In genomic region chr13:44436589-44437337, GRCh38 we compare ENCODE assay signal across 8 cellular contexts.
DNase-seq lines count a peak whose midpoint lies in the region; ATAC-seq and TF ChIP-seq lines count a peak whose summit lies in the region.

No MANE protein-coding gene starts in this region.

- H3K36me3 Mint-ChIP-seq in endodermal cell (ENCODE audit: low read depth): peaks cover 23% of the 10 kb centered on the region

- intact Hi-C loops in lower lobe of right lung (cut with DNase I): loop anchor here (5.0 to 10.0 kb wide), 2 partner anchors 202 to 384 kb away; no protein-coding TSS in a partner anchor

- H3K27me3 Mint-ChIP-seq in endodermal cell (ENCODE audit: insufficient read depth): no peaks in the 10 kb centered on the region

- H3K9me3 Mint-ChIP-seq in endodermal cell: no peaks in the 10 kb centered on the region

- H3K36me3 ChIP-seq in BJ (ENCODE audit: control insufficient read depth, insufficient read depth, low read length) (peaks cover 8% of the 10 kb centered on the region), endodermal cell (ENCODE audit: control insufficient read depth, insufficient read depth, low read length) (peaks cover 25% of the 10 kb centered on the region), lower lobe of right lung (peaks cover 25% of the 10 kb centered on the region)

- H3K27me3 ChIP-seq in BJ (ENCODE audit: control insufficient read depth, insufficient read depth, low read length): no peaks in the 10 kb centered on the region
- no peaks in the 10 kb centered on the region for H3K27me3 ChIP-seq in endodermal cell (ENCODE audit: control insufficient read depth, insufficient read depth, low read length, poor library complexity, severe bottlenecking)
- no peaks in the 10 kb centered on the region for H3K27me3 ChIP-seq in lower lobe of right lung (ENCODE audit: low read depth)

- DNase-seq in BJ (ENCODE audit: low read depth) (peak; percentile 52), HT1080 (ENCODE audit: low read depth) (peak; percentile 95), NCI-H82 treated with DMSO at 0.1 percent for 48 hours (lab: John Stamatoyannopoulos, UW; ENCODE audit: unreplicated experiment) (peak; percentile 96), endodermal cell (peak; percentile 98), lower lobe of right lung (peak; percentile 94)
- DNase-seq in activated CD8-positive, alpha-beta memory T cell treated with anti-CD3 and anti-CD28 coated beads, Interleukin-2, amount 50 U/mL, for 48 hours: peak; percentile 62
- DNase-seq in stimulated activated CD4-positive, alpha-beta T cell treated with anti-CD3 and anti-CD28 coated beads, TNF-alpha, amount 100 ng/mL, for 24 hours (ENCODE audit: low read depth in 3 of 3): peak; percentile 6 to 25 (median 19)

- peak overlapping the region; percentile 98 for H3K27ac Mint-ChIP-seq in endodermal cell

- TF ChIP-seq CTCF in BJ (IDR thresholded peaks at IDR 0.05; ENCODE audit: insufficient read depth, low read depth, low read length) (no peak), endodermal cell (conservative IDR thresholded peaks at IDR 0.05) (no peak), lower lobe of right lung (IDR thresholded peaks at IDR 0.05) (no peak)

- peaks cover 44% of the 10 kb centered on the region for H3K4me1 Mint-ChIP-seq in endodermal cell

- peak overlapping the region; percentile 99 for H3K27ac ChIP-seq in endodermal cell (ENCODE audit: low read depth, low read length)
- peak overlapping the region; percentile 94 for H3K27ac ChIP-seq in lower lobe of right lung

- WGBS in endodermal cell (ENCODE audit: insufficient coverage in 1 of 2, insufficient read length in 1 of 2), 2 experiments: 0 to 1% methylated on average over 18 to 30 of the region's 38 CpGs

- no peaks in the 10 kb centered on the region for H3K9me3 ChIP-seq in endodermal cell (ENCODE audit: control insufficient read depth, low read length)
- H3K9me3 ChIP-seq in lower lobe of right lung: no peaks in the 10 kb centered on the region

- H3K4me1 ChIP-seq in endodermal cell (ENCODE audit: control insufficient read depth, insufficient read depth, low read length) (peaks cover 7% of the 10 kb centered on the region), lower lobe of right lung (peaks cover 25% of the 10 kb centered on the region)

- H3K4me3 Mint-ChIP-seq in endodermal cell: peak overlapping the region; percentile 92

- POLR2A ChIA-PET in BJ (lab: Charles Lee): no interaction called here

- H3K4me3 ChIP-seq in BJ (ENCODE audit: low read depth, low read length) (peak overlapping the region; percentile 72), endodermal cell (ENCODE audit: low read length) (peak overlapping the region; percentile 99), lower lobe of right lung (peak overlapping the region; percentile 81)

- peak; percentile 91 to 94 for ATAC-seq in lower lobe of right lung
- ATAC-seq in HG03432 (IDR thresholded peaks at IDR 0.05; ENCODE audit: unreplicated experiment): no peak

- peak overlapping the region; percentile 99 for H3K9ac ChIP-seq in endodermal cell (ENCODE audit: extremely low read depth, low read length, poor library complexity, severe bottlenecking)

- CTCF ChIA-PET in BJ (lab: Yijun Ruan, JAX): interaction anchor here (0.9 to 8.0 kb wide), 15 partner anchors 12 to 531 kb away, joined by 3 to 48 read pairs (median 5); no protein-coding TSS in a partner anchor

Comparison
In these comparisons a context has a peak if more than half of its experiments do, and no peak if none do; other contexts are left out.
1. DNase-seq: peak in every context shown above with its lines; median percentile 98 in endodermal cell; 96 in NCI-H82 treated with DMSO at 0.1 percent for 48 hours; 95 in HT1080; 94 in lower lobe of right lung; 62 in activated CD8-positive, alpha-beta memory T cell treated with anti-CD3 and anti-CD28 coated beads, Interleukin-2, amount 50 U/mL, for 48 hours; 52 in BJ; 19 in stimulated activated CD4-positive, alpha-beta T cell treated with anti-CD3 and anti-CD28 coated beads, TNF-alpha, amount 100 ng/mL, for 24 hours.